ENCODE assay signal across 24 cellular contexts in genomic region chr6:4916954-4917561, GRCh38.
DNase-seq lines count a peak whose midpoint lies in the region; ATAC-seq and TF ChIP-seq lines count a peak whose summit lies in the region.
"Had no signal": no experiment of that assay in that cellular context is flagged by ENCODE, and none has a peak within 500 bp of the region (broad histone marks: within the 10 kb centered on the region; RNA-seq: fewer than 3 reads in every experiment).

No MANE protein-coding gene starts in this region.

- no peak overlapping the region for H4K8ac ChIP-seq in H9 (replicated peaks; ENCODE audit: insufficient read length, low read depth, low read length)

- H4K91ac ChIP-seq in H9 (ENCODE audit: insufficient read length, low read depth, low read length): no peak overlapping the region

- no peaks in the 10 kb centered on the region for H3K36me3 ChIP-seq in GM23338 (ENCODE audit: insufficient read depth)
- H3K36me3 ChIP-seq: MG63, neutrophil had no signal

- peaks cover 7% of the 10 kb centered on the region for H3K79me1 ChIP-seq in H9 (ENCODE audit: insufficient read depth, low read depth, low read length, poor library complexity, severe bottlenecking)

- H3K4me3 Mint-ChIP-seq in T-helper 1 cell treated with Interleukin-12 subunit alpha and Interleukin-12 subunit beta and Interleukin-4 antibody, amounts not matched to agents 30 μg/mL and 1 μg/mL, for 36 hours: peak overlapping the region; percentile 1
- H3K4me3 Mint-ChIP-seq in H9 (no peak overlapping the region), GM23338 (no peak overlapping the region)
- no peak overlapping the region for H3K4me3 Mint-ChIP-seq in activated T-helper 2 cell treated with anti-CD3 and anti-CD28 coated beads, Interferon-gamma antibody, Interleukin-2, Interleukin-4, amounts not matched to agents 10 μg/mL and 5 μg/mL and 100 μg/mL, durations not matched to agents 14 hours and 24 hours and 36 hours (ENCODE audit: low read depth)
- peak overlapping the region; percentile 14 for H3K4me3 Mint-ChIP-seq in natural killer cell treated with Interleukin-12 subunit alpha and Interleukin-12 subunit beta and Interleukin-15 and Interleukin-18, amount 100 ng/mL, for 72 hours
- H3K4me3 Mint-ChIP-seq: activated CD4-positive, alpha-beta memory T cell treated with anti-CD3 and anti-CD28 coated beads for 36 hours had no signal

- H2BK15ac ChIP-seq in H9 (ENCODE audit: low read depth, low read length): no peak overlapping the region

- H3K56ac ChIP-seq in H9 (ENCODE audit: insufficient read length, low read depth, low read length): no peak overlapping the region

- no peak overlapping the region for H3K14ac ChIP-seq in H9 (ENCODE audit: insufficient read depth, low read length)

- no peak overlapping the region for H3K4me2 ChIP-seq in H9 (ENCODE audit: insufficient read depth, insufficient read length, low read length)
- H3K4me2 ChIP-seq in GM23338: no peak overlapping the region
- H3K4me2 ChIP-seq: hepatocyte had no signal

- no peaks in the 10 kb centered on the region for H3F3A ChIP-seq in GM23338 (replicated peaks; ENCODE audit: low read depth)

- no peak overlapping the region for H2BK20ac ChIP-seq in H9 (ENCODE audit: low read depth, low read length, poor library complexity, severe bottlenecking)

- WGBS in H9 (ENCODE audit: extremely low coverage, insufficient read length, low lambda C conversion rate): no CpG with 5 or more reads among the region's 5 CpGs

- H3K27ac Mint-ChIP-seq in T-helper 1 cell treated with Interleukin-12 subunit alpha and Interleukin-12 subunit beta and Interleukin-4 antibody, amounts not matched to agents 30 μg/mL and 1 μg/mL, for 36 hours: no peak overlapping the region
- H3K27ac Mint-ChIP-seq in H9 (peak overlapping the region in 2 of 3 experiments; percentile 40 to 70; a peak in 1 of 7 replicates), GM23338 (no peak overlapping the region; the same call in 1 of the 2 replicates)
- peak overlapping the region; percentile 56 for H3K27ac Mint-ChIP-seq in activated T-helper 2 cell treated with anti-CD3 and anti-CD28 coated beads, Interferon-gamma antibody, Interleukin-2, Interleukin-4, amounts not matched to agents 10 μg/mL and 5 μg/mL and 100 μg/mL, durations not matched to agents 14 hours and 24 hours and 36 hours
- H3K27ac Mint-ChIP-seq in natural killer cell treated with Interleukin-12 subunit alpha and Interleukin-12 subunit beta and Interleukin-15 and Interleukin-18, amount 100 ng/mL, for 72 hours: peak overlapping the region in 1 of 2 donors; percentile 38
- H3K27ac Mint-ChIP-seq: activated CD4-positive, alpha-beta memory T cell treated with anti-CD3 and anti-CD28 coated beads for 36 hours had no signal

- H3K4me1 ChIP-seq in H9 (ENCODE audit: insufficient read depth, low read length) (peaks cover 29% of the 10 kb centered on the region), GM23338 (ENCODE audit: insufficient read depth) (peaks cover 55% of the 10 kb centered on the region)

- no peak overlapping the region for H4K5ac ChIP-seq in H9 (ENCODE audit: insufficient read length, low read depth, low read length)

- no peak for DNase-seq in T-helper 1 cell
- DNase-seq in H9: no peak
- DNase-seq in activated T-helper 2 cell treated with anti-CD3 and anti-CD28 coated beads, Interferon-gamma antibody, Interleukin-2, Interleukin-4, amounts not matched to agents 10 μg/mL and 5 μg/mL and 100 μg/mL, durations not matched to agents 14 hours and 24 hours and 36 hours (ENCODE audit: low spot score): no peak
- DNase-seq in natural killer cell treated with Interleukin-12 subunit alpha and Interleukin-12 subunit beta and Interleukin-15 and Interleukin-18, amount 100 ng/mL, for 72 hours (ENCODE audit: low spot score): no peak
- DNase-seq in HUDEP-2 (lab: John Stamatoyannopoulos, UW; ENCODE audit: unreplicated experiment in 76 of 76): no peak
- DNase-seq in GM23338 (ENCODE audit: low spot score): no peak
- DNase-seq: activated CD4-positive, alpha-beta memory T cell treated with anti-CD3 and anti-CD28 coated beads for 36 hours; aorta; central memory CD4-positive, alpha-beta T cell; foreskin fibroblast; IMR-90; MG63; NCI-H1417 treated with DMSO at 0.1 percent for 48 hours; NCI-H69; stimulated activated naive CD4-positive, alpha-beta T cell treated with Interleukin-2 at 50 U/mL for 16 hours had no signal

- H4K20me1 ChIP-seq in H9 (ENCODE audit: control insufficient read depth, insufficient read depth, insufficient read length) (no peaks in the 10 kb centered on the region), GM23338 (replicated peaks; ENCODE audit: insufficient read depth) (peaks cover 65% of the 10 kb centered on the region)

- no peak overlapping the region for H2BK12ac ChIP-seq in H9 (ENCODE audit: insufficient read length, low read depth, low read length)

- H2AK5ac ChIP-seq in H9 (ENCODE audit: insufficient read length, low read length): no peak overlapping the region

- H3K27me3 ChIP-seq in H9 (ENCODE audit: insufficient read depth, low read length) (no peaks in the 10 kb centered on the region), GM23338 (ENCODE audit: insufficient read depth) (no peaks in the 10 kb centered on the region)
- H3K27me3 ChIP-seq: hepatocyte, MG63, neutrophil, tibial nerve had no signal

- no peak overlapping the region for H3K23ac ChIP-seq in H9 (ENCODE audit: insufficient read length, low read depth, low read length)

- no peaks in the 10 kb centered on the region for H3K9me3 Mint-ChIP-seq in T-helper 1 cell treated with Interleukin-12 subunit alpha and Interleukin-12 subunit beta and Interleukin-4 antibody, amounts not matched to agents 30 μg/mL and 1 μg/mL, for 36 hours
- H3K9me3 Mint-ChIP-seq in H9 (peaks cover 0 to under 1% of the 10 kb centered on the region in 2 experiments; a peak in 1 of 5 replicates), GM23338 (no peaks in the 10 kb centered on the region)
- no peaks in the 10 kb centered on the region for H3K9me3 Mint-ChIP-seq in activated T-helper 2 cell treated with anti-CD3 and anti-CD28 coated beads, Interferon-gamma antibody, Interleukin-2, Interleukin-4, amounts not matched to agents 10 μg/mL and 5 μg/mL and 100 μg/mL, durations not matched to agents 14 hours and 24 hours and 36 hours
- H3K9me3 Mint-ChIP-seq in natural killer cell treated with Interleukin-12 subunit alpha and Interleukin-12 subunit beta and Interleukin-15 and Interleukin-18, amount 100 ng/mL, for 72 hours: no peaks in the 10 kb centered on the region
- H3K9me3 Mint-ChIP-seq: activated CD4-positive, alpha-beta memory T cell treated with anti-CD3 and anti-CD28 coated beads for 36 hours had no signal

- no peak overlapping the region for H3K18ac ChIP-seq in H9 (ENCODE audit: insufficient read length, low read depth, low read length)

- no peak overlapping the region for H2BK120ac ChIP-seq in H9 (ENCODE audit: low read depth, low read length, poor library complexity, severe bottlenecking)

- H3T11ph ChIP-seq in H9 (ENCODE audit: low read length): no peak overlapping the region

- H3K27ac ChIP-seq in H9 (ENCODE audit: insufficient read length, low read depth, low read length) (no peak overlapping the region), GM23338 (ENCODE audit: low read depth) (no peak overlapping the region)
- H3K27ac ChIP-seq: 22Rv1, hepatocyte, neutrophil, skin epidermis, tibial nerve had no signal

- no peak overlapping the region for H2BK5ac ChIP-seq in H9 (ENCODE audit: insufficient read length, low read length)

- ATAC-seq in natural killer cell treated with Interleukin-12 subunit alpha and Interleukin-12 subunit beta and Interleukin-15 and Interleukin-18, amount 100 ng/mL, for 72 hours: no peak
- ATAC-seq in HG03432 (IDR thresholded peaks at IDR 0.05; ENCODE audit: unreplicated experiment) (no peak), GM23338 (no peak)
- ATAC-seq: HCT116, Right ventricle myocardium inferior had no signal

- H3K27me3 Mint-ChIP-seq in T-helper 1 cell treated with Interleukin-12 subunit alpha and Interleukin-12 subunit beta and Interleukin-4 antibody, amounts not matched to agents 30 μg/mL and 1 μg/mL, for 36 hours (ENCODE audit: low read depth): no peaks in the 10 kb centered on the region
- H3K27me3 Mint-ChIP-seq in H9 (ENCODE audit: low read depth) (no peaks in the 10 kb centered on the region), GM23338 (ENCODE audit: insufficient read depth, low read depth, poor library complexity) (peaks cover 4% of the 10 kb centered on the region)
- no peaks in the 10 kb centered on the region for H3K27me3 Mint-ChIP-seq in activated T-helper 2 cell treated with anti-CD3 and anti-CD28 coated beads, Interferon-gamma antibody, Interleukin-2, Interleukin-4, amounts not matched to agents 10 μg/mL and 5 μg/mL and 100 μg/mL, durations not matched to agents 14 hours and 24 hours and 36 hours (ENCODE audit: low read depth)
- no peaks in the 10 kb centered on the region for H3K27me3 Mint-ChIP-seq in natural killer cell treated with Interleukin-12 subunit alpha and Interleukin-12 subunit beta and Interleukin-15 and Interleukin-18, amount 100 ng/mL, for 72 hours
- H3K27me3 Mint-ChIP-seq: activated CD4-positive, alpha-beta memory T cell treated with anti-CD3 and anti-CD28 coated beads for 36 hours had no signal

- no peak overlapping the region for H3K9ac ChIP-seq in H9 (ENCODE audit: extremely low read depth, insufficient read length, low read length)

- H3K9me2 ChIP-seq in GM23338 (ENCODE audit: insufficient read depth): no peaks in the 10 kb centered on the region

- no peak for TF ChIP-seq CTCF in H9 (conservative IDR thresholded peaks at IDR 0.05)
- TF ChIP-seq CTCF in GM23338 (conservative IDR thresholded peaks at IDR 0.05; ENCODE audit: low read depth in 2 of 2): no peak

- no peak overlapping the region for H3K4ac ChIP-seq in H9 (ENCODE audit: low read depth, low read length)

- intact Hi-C loops in activated T-helper 2 cell treated with anti-CD3 and anti-CD28 coated beads, Interferon-gamma antibody, Interleukin-2, Interleukin-4, amounts not matched to agents 10 μg/mL and 5 μg/mL and 100 μg/mL, durations not matched to agents 14 hours and 24 hours and 36 hours (cut with micrococcal nuclease): loop anchor here (1.0 kb wide), 1 partner anchor 11 kb away; no protein-coding TSS in a partner anchor

- peaks cover 14% of the 10 kb centered on the region for H3K4me1 Mint-ChIP-seq in T-helper 1 cell treated with Interleukin-12 subunit alpha and Interleukin-12 subunit beta and Interleukin-4 antibody, amounts not matched to agents 30 μg/mL and 1 μg/mL, for 36 hours (ENCODE audit: low read depth)
- peaks cover 71 to 76% of the 10 kb centered on the region in 2 experiments for H3K4me1 Mint-ChIP-seq in H9
- peaks cover 21% of the 10 kb centered on the region for H3K4me1 Mint-ChIP-seq in activated T-helper 2 cell treated with anti-CD3 and anti-CD28 coated beads, Interferon-gamma antibody, Interleukin-2, Interleukin-4, amounts not matched to agents 10 μg/mL and 5 μg/mL and 100 μg/mL, durations not matched to agents 14 hours and 24 hours and 36 hours (ENCODE audit: low read depth)
- H3K4me1 Mint-ChIP-seq in natural killer cell treated with Interleukin-12 subunit alpha and Interleukin-12 subunit beta and Interleukin-15 and Interleukin-18, amount 100 ng/mL, for 72 hours (ENCODE audit: low read depth in 2 of 2): peaks cover 51 to 54% of the 10 kb centered on the region in 2 donors
- peaks cover 80% of the 10 kb centered on the region for H3K4me1 Mint-ChIP-seq in GM23338

- no peak overlapping the region for H2AFZ ChIP-seq in H9 (ENCODE audit: low read length)
- no peak overlapping the region for H2AFZ ChIP-seq in GM23338
- H2AFZ ChIP-seq: hepatocyte had no signal

- no peak overlapping the region for H3K4me3 ChIP-seq in GM23338
- H3K4me3 ChIP-seq: hepatocyte, MG63, skin epidermis, tibial nerve had no signal

- H3K79me2 ChIP-seq in H9 (ENCODE audit: insufficient read depth, low read length) (peaks cover 26% of the 10 kb centered on the region; the same call in 1 of the 2 replicates), GM23338 (replicated peaks; ENCODE audit: insufficient read depth) (peaks cover 100% of the 10 kb centered on the region)

- H3K36me3 Mint-ChIP-seq in T-helper 1 cell treated with Interleukin-12 subunit alpha and Interleukin-12 subunit beta and Interleukin-4 antibody, amounts not matched to agents 30 μg/mL and 1 μg/mL, for 36 hours (ENCODE audit: low read depth): no peaks in the 10 kb centered on the region
- H3K36me3 Mint-ChIP-seq in H9 (ENCODE audit: insufficient read depth in 1 of 3, low read depth in 3 of 3): peaks cover 2 to 6% (median 3%) of the 10 kb centered on the region in 3 experiments; a peak in 5 of 7 replicates
- H3K36me3 Mint-ChIP-seq in activated T-helper 2 cell treated with anti-CD3 and anti-CD28 coated beads, Interferon-gamma antibody, Interleukin-2, Interleukin-4, amounts not matched to agents 10 μg/mL and 5 μg/mL and 100 μg/mL, durations not matched to agents 14 hours and 24 hours and 36 hours (ENCODE audit: low read depth): no peaks in the 10 kb centered on the region
- no peaks in the 10 kb centered on the region for H3K36me3 Mint-ChIP-seq in natural killer cell treated with Interleukin-12 subunit alpha and Interleukin-12 subunit beta and Interleukin-15 and Interleukin-18, amount 100 ng/mL, for 72 hours
- peaks cover 4% of the 10 kb centered on the region; the same call in 1 of the 3 replicates for H3K36me3 Mint-ChIP-seq in GM23338 (ENCODE audit: low read depth)
- H3K36me3 Mint-ChIP-seq: activated CD4-positive, alpha-beta memory T cell treated with anti-CD3 and anti-CD28 coated beads for 36 hours had no signal

- H3K23me2 ChIP-seq in H9 (ENCODE audit: insufficient read length, low read depth, low read length, poor library complexity, severe bottlenecking): no peaks in the 10 kb centered on the region

- H3K9me3 ChIP-seq in H9 (ENCODE audit: control insufficient read depth, low read depth, low read length): no peaks in the 10 kb centered on the region
- H3K9me3 ChIP-seq: MG63, neutrophil, tibial nerve had no signal

Comparison
In these comparisons a context has a peak if more than half of its experiments do, and no peak if none do; other contexts are left out.
1. H3K27ac Mint-ChIP-seq: peak in H9 (2 of 3) and activated T-helper 2 cell treated with anti-CD3 and anti-CD28 coated beads, Interferon-gamma antibody, Interleukin-2, Interleukin-4, amounts not matched to agents 10 μg/mL and 5 μg/mL and 100 μg/mL, durations not matched to agents 14 hours and 24 hours and 36 hours (single experiment); none in T-helper 1 cell treated with Interleukin-12 subunit alpha and Interleukin-12 subunit beta and Interleukin-4 antibody, amounts not matched to agents 30 μg/mL and 1 μg/mL, for 36 hours (single experiment) and GM23338 (single experiment).
2. H3K4me3 Mint-ChIP-seq: peak in T-helper 1 cell treated with Interleukin-12 subunit alpha and Interleukin-12 subunit beta and Interleukin-4 antibody, amounts not matched to agents 30 μg/mL and 1 μg/mL, for 36 hours (single experiment) and natural killer cell treated with Interleukin-12 subunit alpha and Interleukin-12 subunit beta and Interleukin-15 and Interleukin-18, amount 100 ng/mL, for 72 hours (single experiment); none in H9 (0 of 2), activated T-helper 2 cell treated with anti-CD3 and anti-CD28 coated beads, Interferon-gamma antibody, Interleukin-2, Interleukin-4, amounts not matched to agents 10 μg/mL and 5 μg/mL and 100 μg/mL, durations not matched to agents 14 hours and 24 hours and 36 hours (single experiment) and GM23338 (single experiment).